In genomic region chr11:132658696-132659095, GRCh38 we compare ENCODE assay signal across 15 cellular contexts.
DNase-seq lines count a peak whose midpoint lies in the region; ATAC-seq and TF ChIP-seq lines count a peak whose summit lies in the region.
"Had no signal": no experiment of that assay in that cellular context is flagged by ENCODE, and none has a peak within 500 bp of the region (broad histone marks: within the 10 kb centered on the region; RNA-seq: fewer than 3 reads in every experiment).

No MANE protein-coding gene starts in this region.

- H3K4me2 ChIP-seq in MM.1S (ENCODE audit: low read depth, low read length), result no peak overlapping the region
- H3K4me2 ChIP-seq: BLaER1 treated with 17β-estradiol and CSF1 and Interleukin-3, amounts not matched to agents 10 nM and 100 nM had no signal

- peak; percentile 27 for DNase-seq in MM.1S
- peak; percentile 48 for DNase-seq in astrocyte of the hippocampus (ENCODE audit: low read depth, low spot score)
- peak; percentile 67 to 96 for DNase-seq in foreskin keratinocyte
- DNase-seq in GM19240 (ENCODE audit: insufficient read length, low spot score), result no peak
- DNase-seq in T-helper 2 cell, result no peak
- no peak for DNase-seq in activated T-cell treated with anti-CD3 and anti-CD28 coated beads, Interleukin-2, amount 50 U/mL, for 24 hours
- DNase-seq: Calu3; CD8-positive, alpha-beta T cell; DMS53; DND-41; EL had no signal

- no peaks in the 10 kb centered on the region for H3K27me3 Mint-ChIP-seq in activated T-cell treated with anti-CD3 and anti-CD28 coated beads, Interleukin-2, amount 50 U/mL, for 24 hours
- H3K27me3 Mint-ChIP-seq: B cell had no signal

- peak; percentile 45 for ATAC-seq in foreskin keratinocyte
- ATAC-seq: CD8-positive, alpha-beta T cell; GM12878 had no signal

- H4K20me1 ChIP-seq in MM.1S (ENCODE audit: insufficient read depth, low read length), result no peaks in the 10 kb centered on the region
- H4K20me1 ChIP-seq: BLaER1 treated with 17β-estradiol and CSF1 and Interleukin-3, amounts not matched to agents 10 nM and 100 nM had no signal

- H3K9me2 ChIP-seq in MM.1S (replicated peaks; ENCODE audit: insufficient read depth, low read length), result no peaks in the 10 kb centered on the region

- no peaks in the 10 kb centered on the region for H3K27me3 ChIP-seq in MM.1S (replicated peaks; ENCODE audit: insufficient read depth, low read length)
- no peaks in the 10 kb centered on the region for H3K27me3 ChIP-seq in foreskin keratinocyte
- H3K27me3 ChIP-seq: BLaER1 treated with 17β-estradiol and CSF1 and Interleukin-3, amounts not matched to agents 10 nM and 100 nM had no signal

- no peak overlapping the region for H3K27ac Mint-ChIP-seq in activated T-cell treated with anti-CD3 and anti-CD28 coated beads, Interleukin-2, amount 50 U/mL, for 24 hours
- H3K27ac Mint-ChIP-seq: B cell; CD8-positive, alpha-beta T cell had no signal

- no peak overlapping the region for H3K4me3 Mint-ChIP-seq in activated T-cell treated with anti-CD3 and anti-CD28 coated beads, Interleukin-2, amount 50 U/mL, for 24 hours
- H3K4me3 Mint-ChIP-seq: B cell; CD8-positive, alpha-beta T cell had no signal

- H3K36me3 Mint-ChIP-seq in activated T-cell treated with anti-CD3 and anti-CD28 coated beads, Interleukin-2, amount 50 U/mL, for 24 hours (ENCODE audit: low read depth), result no peaks in the 10 kb centered on the region
- H3K36me3 Mint-ChIP-seq: CD8-positive, alpha-beta T cell had no signal

- no peaks in the 10 kb centered on the region for H3K9me3 ChIP-seq in MM.1S (replicated peaks; ENCODE audit: insufficient read depth, low read length)
- H3K9me3 ChIP-seq: HAP-1 had no signal

- H3K4me1 ChIP-seq in MM.1S (ENCODE audit: low read length) (no peaks in the 10 kb centered on the region), foreskin keratinocyte (no peaks in the 10 kb centered on the region)
- H3K4me1 ChIP-seq: HAP-1 had no signal

- no peak overlapping the region for H3K9ac ChIP-seq in MM.1S (ENCODE audit: low read length)
- H3K9ac ChIP-seq: BLaER1 treated with 17β-estradiol and CSF1 and Interleukin-3, amounts not matched to agents 10 nM and 100 nM had no signal

- no peaks in the 10 kb centered on the region for H3K79me2 ChIP-seq in MM.1S (ENCODE audit: low read length)

- H2AFZ ChIP-seq in MM.1S (ENCODE audit: low read length), result no peak overlapping the region

- no peaks in the 10 kb centered on the region for H3K9me3 Mint-ChIP-seq in activated T-cell treated with anti-CD3 and anti-CD28 coated beads, Interleukin-2, amount 50 U/mL, for 24 hours
- H3K9me3 Mint-ChIP-seq: CD8-positive, alpha-beta T cell had no signal

- H3K27ac ChIP-seq in MM.1S (ENCODE audit: low read length), result no peak overlapping the region
- no peak overlapping the region for H3K27ac ChIP-seq in foreskin keratinocyte
- H3K27ac ChIP-seq: BLaER1 treated with 17β-estradiol and CSF1 and Interleukin-3, amounts not matched to agents 10 nM and 100 nM had no signal

- H3K4me1 Mint-ChIP-seq in activated T-cell treated with anti-CD3 and anti-CD28 coated beads, Interleukin-2, amount 50 U/mL, for 24 hours (ENCODE audit: low read depth), result no peaks in the 10 kb centered on the region
- H3K4me1 Mint-ChIP-seq: B cell had no signal

- H3K36me3 ChIP-seq in MM.1S (replicated peaks; ENCODE audit: insufficient read depth, low read length), result no peaks in the 10 kb centered on the region
- H3K36me3 ChIP-seq: BLaER1 treated with 17β-estradiol and CSF1 and Interleukin-3, amounts not matched to agents 10 nM and 100 nM; HAP-1 had no signal

- no peaks in the 10 kb centered on the region for H3F3A ChIP-seq in MM.1S (ENCODE audit: insufficient read depth, low read length)

- no peak for TF ChIP-seq CTCF in MM.1S (IDR thresholded peaks at IDR 0.05; ENCODE audit: low read length)
- no peak for TF ChIP-seq CTCF in foreskin keratinocyte (conservative IDR thresholded peaks at IDR 0.05)

- no peak overlapping the region for H3K4me3 ChIP-seq in MM.1S (ENCODE audit: low read length)
- H3K4me3 ChIP-seq: BLaER1 treated with 17β-estradiol and CSF1 and Interleukin-3, amounts not matched to agents 10 nM and 100 nM; GM12878; HAP-1 had no signal

Comparison
In these comparisons a context has a peak if more than half of its experiments do, and no peak if none do; other contexts are left out.
1. DNase-seq: peak in MM.1S (single experiment), astrocyte of the hippocampus (single experiment) and foreskin keratinocyte (2 of 2); none in GM19240 (single experiment), T-helper 2 cell (0 of 5) and activated T-cell treated with anti-CD3 and anti-CD28 coated beads, Interleukin-2, amount 50 U/mL, for 24 hours (single experiment).